Comparison of ENCODE assay signal across 1 cellular context in the genomic region with DNA sequence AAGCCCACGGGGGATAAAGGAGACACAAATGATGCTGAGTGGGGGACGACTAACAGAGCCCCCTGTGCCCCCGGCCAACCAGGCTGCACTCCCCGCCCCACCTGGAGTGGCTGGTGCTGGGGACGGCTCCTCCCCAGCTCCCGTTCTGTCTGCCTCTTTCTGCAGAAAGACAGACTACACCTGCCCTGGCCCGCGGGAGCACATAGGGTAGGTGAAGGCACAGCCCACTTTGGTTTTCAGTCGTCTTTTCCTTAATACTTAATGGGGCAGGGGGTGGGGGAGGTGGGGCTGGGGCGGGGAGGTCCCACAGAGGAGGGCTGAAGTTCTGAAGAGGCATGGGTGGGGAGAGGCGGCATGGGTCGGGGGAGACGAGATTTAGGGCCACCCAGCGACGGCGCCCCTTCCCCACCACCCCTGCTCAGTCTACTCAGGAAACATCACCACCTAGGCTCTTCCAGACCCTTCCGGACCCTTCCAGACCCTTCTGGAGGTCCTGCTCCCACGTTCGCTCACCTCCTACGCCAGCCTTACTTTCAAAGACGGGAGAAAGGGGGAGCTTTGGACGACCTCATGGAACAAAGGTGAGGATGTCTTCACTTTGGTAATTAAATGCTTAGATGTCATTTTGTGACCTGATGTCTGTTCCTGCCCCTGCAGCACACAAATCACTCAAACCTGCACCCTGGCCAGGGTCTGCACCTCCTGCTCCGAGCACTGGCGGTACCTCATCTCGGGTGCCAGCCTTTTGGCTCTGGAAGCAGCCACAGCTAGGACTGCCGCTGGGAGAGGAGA.
TF ChIP-seq lines count a peak whose summit lies in the region.

No MANE protein-coding gene starts in this region.

TF ChIP-seq in K562, 482 proteins besides CTCF, POLR2A, EP300 and RAD21 (continued from another document):
- TF ChIP-seq, protein P1, sequence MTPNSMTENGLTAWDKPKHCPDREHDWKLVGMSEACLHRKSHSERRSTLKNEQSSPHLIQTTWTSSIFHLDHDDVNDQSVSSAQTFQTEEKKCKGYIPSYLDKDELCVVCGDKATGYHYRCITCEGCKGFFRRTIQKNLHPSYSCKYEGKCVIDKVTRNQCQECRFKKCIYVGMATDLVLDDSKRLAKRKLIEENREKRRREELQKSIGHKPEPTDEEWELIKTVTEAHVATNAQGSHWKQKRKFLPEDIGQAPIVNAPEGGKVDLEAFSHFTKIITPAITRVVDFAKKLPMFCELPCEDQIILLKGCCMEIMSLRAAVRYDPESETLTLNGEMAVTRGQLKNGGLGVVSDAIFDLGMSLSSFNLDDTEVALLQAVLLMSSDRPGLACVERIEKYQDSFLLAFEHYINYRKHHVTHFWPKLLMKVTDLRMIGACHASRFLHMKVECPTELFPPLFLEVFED (CRISPR knock-in tag; conservative IDR thresholded peaks at IDR 0.05), result no peak
- TF ChIP-seq CHCHD3 (CRISPR knock-in tag; IDR thresholded peaks at IDR 0.05), result no peak
- no peak for TF ChIP-seq ZBTB1 (CRISPR knock-in tag; IDR thresholded peaks at IDR 0.05; ENCODE audit: borderline replicate concordance, low read depth)
